In the genomic region with DNA sequence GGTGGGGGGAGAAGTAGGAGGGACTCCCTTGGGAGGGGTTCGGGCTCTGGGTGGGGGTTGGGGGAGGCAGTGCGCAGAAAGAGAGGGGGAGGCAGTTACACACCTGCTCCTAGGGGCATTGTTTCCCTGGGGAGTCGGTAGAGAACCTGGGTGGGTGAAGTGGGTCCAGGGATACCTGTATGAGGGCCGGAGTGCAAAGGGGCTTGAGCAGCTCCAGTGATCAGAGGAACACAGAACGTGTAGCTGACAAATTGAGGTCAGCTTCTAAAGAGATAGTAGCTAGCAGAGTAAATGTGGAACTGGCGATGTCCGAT, we compare ENCODE assay signal across 8 cellular contexts. TPM values are rescaled to one million over a fixed set of nuclear protein-coding genes. Genes with fewer than 3 reads are reported as not detected.
DNase-seq lines count a peak whose midpoint lies in the region; ATAC-seq and TF ChIP-seq lines count a peak whose summit lies in the region.

No MANE protein-coding gene starts in this region.

- TF ChIP-seq CTCF in Calu3 (IDR thresholded peaks at IDR 0.05; ENCODE audit: unreplicated experiment), result no peak
- no peak for TF ChIP-seq CTCF in astrocyte of the spinal cord (IDR thresholded peaks at IDR 0.05; ENCODE audit: low read depth, low read length)
- no peak for TF ChIP-seq CTCF in mesothelial cell of epicardium (IDR thresholded peaks at IDR 0.05; ENCODE audit: unreplicated experiment)

- H3K4me3 ChIP-seq in astrocyte of the spinal cord (ENCODE audit: low read depth, low read length), result peak overlapping the region; percentile 88

- H3K27me3 Mint-ChIP-seq in Calu3 (ENCODE audit: unreplicated experiment) (no peaks in the 10 kb centered on the region), mesothelial cell of epicardium (ENCODE audit: low read depth) (peaks cover 6% of the 10 kb centered on the region)

- H3K36me3 Mint-ChIP-seq in Calu3 (ENCODE audit: insufficient read depth, unreplicated experiment), result peaks cover 22% of the 10 kb centered on the region
- H3K36me3 Mint-ChIP-seq in mesothelial cell of epicardium, result peaks cover 11% of the 10 kb centered on the region

- H3K9me3 Mint-ChIP-seq in Calu3 (ENCODE audit: low read depth, unreplicated experiment) (no peaks in the 10 kb centered on the region), mesothelial cell of epicardium (no peaks in the 10 kb centered on the region)

- ATAC-seq in HG02759 (IDR thresholded peaks at IDR 0.05; ENCODE audit: unreplicated experiment), result peak; percentile 4
- ATAC-seq in HG02678 (IDR thresholded peaks at IDR 0.05; ENCODE audit: unreplicated experiment), result no peak

- H3K4me3 Mint-ChIP-seq in Calu3 (ENCODE audit: low read depth, unreplicated experiment) (peak overlapping the region; percentile 86), mesothelial cell of epicardium (peak overlapping the region; percentile 83)

- in situ Hi-C loops in astrocyte of the spinal cord (cut with HindIII; ENCODE audit: low sequenced_read_pairs), result no loop called here

- DNase-seq in Calu3 (no peak), astrocyte of the spinal cord (ENCODE audit: low read depth, low spot score) (no peak), mesothelial cell of epicardium (ENCODE audit: low spot score in 2 of 2, unreplicated experiment in 2 of 2) (no peak), T1000 (lab: John Stamatoyannopoulos, UW) (no peak), midbrain (lab: John Stamatoyannopoulos, UW) (no peak), ecto neural progenitor cell (ENCODE audit: low spot score) (no peak)

- intact Hi-C loops in Calu3 (cut with micrococcal nuclease; ENCODE audit: unreplicated experiment), result no loop called here

- H3K27ac Mint-ChIP-seq in Calu3 (ENCODE audit: unreplicated experiment), result no peak overlapping the region
- H3K27ac Mint-ChIP-seq in mesothelial cell of epicardium, result peak overlapping the region; percentile 93

- peaks cover 14% of the 10 kb centered on the region for H3K4me1 Mint-ChIP-seq in Calu3 (ENCODE audit: low read depth, unreplicated experiment)
- H3K4me1 Mint-ChIP-seq in mesothelial cell of epicardium, result peaks cover 17% of the 10 kb centered on the region

- CTCF ChIA-PET in Calu3 (lab: Charles Lee), result interaction anchor here (1.0 to 1.5 kb wide), 4 partner anchors 15 to 86 kb away, joined by 5 to 9 read pairs (median 6); a partner anchor contains a TSS

- no TSS peak for BruUV-seq in Calu3 (replicated peaks; lab: Mats Ljungman, UMichigan)

RNA-seq across cellular contexts. Expression of a gene that starts 0.4 kb away (rescaled TPM):
- total RNA-seq in Calu3 (2022), result 36.9 and 40.9 TPM in 2 replicates
- 112 to 122 TPM (median 113 TPM) in 3 replicates for total RNA-seq in mesothelial cell of epicardium

RNA-seq across cellular contexts. Expression of a gene that starts 18.2 kb away (rescaled TPM):
- total RNA-seq in Calu3 (2022) (0.21 and 1.0 TPM in 2 replicates), mesothelial cell of epicardium (0.72 to 1.2 TPM (median 1.1 TPM) in 3 replicates)

RNA-seq across cellular contexts. Expression of a gene that starts 26.5 kb away (rescaled TPM):
- total RNA-seq in Calu3 (2022) (37.1 and 39.7 TPM in 2 replicates), mesothelial cell of epicardium (24.2 to 25.0 TPM (median 24.8 TPM) in 3 replicates)

RNA-seq across cellular contexts. Expression of a gene that starts 28.2 kb away (rescaled TPM):
- total RNA-seq in Calu3 (2022), result 3.5 and 4.1 TPM in 2 replicates
- total RNA-seq in mesothelial cell of epicardium, result 6.1 to 7.2 TPM (median 6.6 TPM) in 3 replicates
